In the genomic region with DNA sequence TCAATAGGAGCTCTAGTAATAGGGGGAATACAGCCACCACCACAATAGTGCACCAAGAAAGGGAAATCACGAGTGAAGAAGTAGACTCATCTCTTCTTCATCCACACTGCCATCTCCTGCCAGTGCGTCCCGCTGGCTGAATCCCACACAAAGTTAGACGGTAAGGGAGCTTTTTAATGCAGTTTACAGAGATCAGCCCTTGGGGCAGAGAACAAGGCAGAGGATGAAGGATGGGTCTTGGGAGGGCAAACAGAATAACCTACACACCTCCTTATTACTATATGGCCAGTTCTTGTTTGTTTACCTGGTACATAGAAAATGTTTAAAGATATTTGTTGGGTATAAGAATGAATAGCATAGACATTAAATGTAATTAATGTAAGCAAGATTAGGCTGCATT, we compare ENCODE assay signal across 1 cellular context.
A peak's percentile ranks its signal among the peaks of the same experiment; 100 is the strongest.
TF ChIP-seq lines count a peak whose summit lies in the region.

No MANE protein-coding gene starts in this region.

TF ChIP-seq in K562, 482 proteins besides CTCF, POLR2A, EP300 and RAD21:
- TF ChIP-seq ZNF175 (CRISPR knock-in tag; IDR thresholded peaks at IDR 0.05; ENCODE audit: low read depth) (0 out of 2 replicates have a peak, but pooled peaks have one; percentile 10), CBX1 (IDR thresholded peaks at IDR 0.05; ENCODE audit: low read depth) (no peak), FUS (optimal IDR thresholded peaks at IDR 0.05; ENCODE audit: low read depth, low read length) (no peak), TEAD1 (CRISPR knock-in tag; IDR thresholded peaks at IDR 0.05) (no peak), ARHGAP35 (IDR thresholded peaks at IDR 0.05; ENCODE audit: partially characterized antibody) (no peak), RBM17 (IDR thresholded peaks at IDR 0.05; ENCODE audit: borderline replicate concordance, low read depth, low read length) (no peak), TEAD2 (tag; IDR thresholded peaks at IDR 0.05) (no peak), STAG1 (CRISPR knock-in tag; IDR thresholded peaks at IDR 0.05; ENCODE audit: borderline replicate concordance) (no peak), MAZ (CRISPR knock-in tag; conservative IDR thresholded peaks at IDR 0.05 in 1 of 2, IDR thresholded peaks at IDR 0.05 in 1 of 2) (no peak), SRSF7 (optimal IDR thresholded peaks at IDR 0.05; ENCODE audit: low read depth, low read length) (no peak), TAF1 (IDR thresholded peaks at IDR 0.05; ENCODE audit: control insufficient read depth, extremely low read depth, insufficient read depth, low read length, severe bottlenecking) (no peak)
- TF ChIP-seq, protein P1, sequence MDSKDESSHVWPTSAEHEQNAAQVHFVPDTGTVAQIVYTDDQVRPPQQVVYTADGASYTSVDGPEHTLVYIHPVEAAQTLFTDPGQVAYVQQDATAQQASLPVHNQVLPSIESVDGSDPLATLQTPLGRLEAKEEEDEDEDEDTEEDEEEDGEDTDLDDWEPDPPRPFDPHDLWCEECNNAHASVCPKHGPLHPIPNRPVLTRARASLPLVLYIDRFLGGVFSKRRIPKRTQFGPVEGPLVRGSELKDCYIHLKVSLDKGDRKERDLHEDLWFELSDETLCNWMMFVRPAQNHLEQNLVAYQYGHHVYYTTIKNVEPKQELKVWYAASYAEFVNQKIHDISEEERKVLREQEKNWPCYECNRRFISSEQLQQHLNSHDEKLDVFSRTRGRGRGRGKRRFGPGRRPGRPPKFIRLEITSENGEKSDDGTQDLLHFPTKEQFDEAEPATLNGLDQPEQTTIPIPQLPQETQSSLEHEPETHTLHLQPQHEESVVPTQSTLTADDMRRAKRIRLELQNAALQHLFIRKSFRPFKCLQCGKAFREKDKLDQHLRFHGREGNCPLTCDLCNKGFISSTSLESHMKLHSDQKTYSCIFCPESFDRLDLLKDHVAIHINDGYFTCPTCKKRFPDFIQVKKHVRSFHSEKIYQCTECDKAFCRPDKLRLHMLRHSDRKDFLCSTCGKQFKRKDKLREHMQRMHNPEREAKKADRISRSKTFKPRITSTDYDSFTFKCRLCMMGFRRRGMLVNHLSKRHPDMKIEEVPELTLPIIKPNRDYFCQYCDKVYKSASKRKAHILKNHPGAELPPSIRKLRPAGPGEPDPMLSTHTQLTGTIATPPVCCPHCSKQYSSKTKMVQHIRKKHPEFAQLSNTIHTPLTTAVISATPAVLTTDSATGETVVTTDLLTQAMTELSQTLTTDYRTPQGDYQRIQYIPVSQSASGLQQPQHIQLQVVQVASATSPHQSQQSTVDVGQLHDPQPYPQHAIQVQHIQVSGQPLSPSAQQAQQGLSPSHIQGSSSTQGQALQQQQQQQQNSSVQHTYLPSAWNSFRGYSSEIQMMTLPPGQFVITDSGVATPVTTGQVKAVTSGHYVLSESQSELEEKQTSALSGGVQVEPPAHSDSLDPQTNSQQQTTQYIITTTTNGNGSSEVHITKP (IDR thresholded peaks at IDR 0.05; ENCODE audit: partially characterized antibody) = peak; percentile 12
- TF ChIP-seq, protein P2, sequence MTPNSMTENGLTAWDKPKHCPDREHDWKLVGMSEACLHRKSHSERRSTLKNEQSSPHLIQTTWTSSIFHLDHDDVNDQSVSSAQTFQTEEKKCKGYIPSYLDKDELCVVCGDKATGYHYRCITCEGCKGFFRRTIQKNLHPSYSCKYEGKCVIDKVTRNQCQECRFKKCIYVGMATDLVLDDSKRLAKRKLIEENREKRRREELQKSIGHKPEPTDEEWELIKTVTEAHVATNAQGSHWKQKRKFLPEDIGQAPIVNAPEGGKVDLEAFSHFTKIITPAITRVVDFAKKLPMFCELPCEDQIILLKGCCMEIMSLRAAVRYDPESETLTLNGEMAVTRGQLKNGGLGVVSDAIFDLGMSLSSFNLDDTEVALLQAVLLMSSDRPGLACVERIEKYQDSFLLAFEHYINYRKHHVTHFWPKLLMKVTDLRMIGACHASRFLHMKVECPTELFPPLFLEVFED (CRISPR knock-in tag; conservative IDR thresholded peaks at IDR 0.05) = no peak
- TF ChIP-seq, protein P3, sequence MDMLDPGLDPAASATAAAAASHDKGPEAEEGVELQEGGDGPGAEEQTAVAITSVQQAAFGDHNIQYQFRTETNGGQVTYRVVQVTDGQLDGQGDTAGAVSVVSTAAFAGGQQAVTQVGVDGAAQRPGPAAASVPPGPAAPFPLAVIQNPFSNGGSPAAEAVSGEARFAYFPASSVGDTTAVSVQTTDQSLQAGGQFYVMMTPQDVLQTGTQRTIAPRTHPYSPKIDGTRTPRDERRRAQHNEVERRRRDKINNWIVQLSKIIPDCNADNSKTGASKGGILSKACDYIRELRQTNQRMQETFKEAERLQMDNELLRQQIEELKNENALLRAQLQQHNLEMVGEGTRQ (CRISPR knock-in tag; IDR thresholded peaks at IDR 0.05) = no peak
